ENCODE assay signal across 1 cellular context in genomic region chr10:100481462-100482081, GRCh38.
A peak's percentile ranks its signal among the peaks of the same experiment; 100 is the strongest.
TF ChIP-seq lines count a peak whose summit lies in the region.

No MANE protein-coding gene starts in this region.

TF ChIP-seq in H1, 55 proteins besides CTCF, POLR2A, EP300 and RAD21:
- TF ChIP-seq SIN3A (conservative IDR thresholded peaks at IDR 0.05 in 1 of 2, IDR thresholded peaks at IDR 0.05 in 1 of 2; ENCODE audit: low read depth in 1 of 2, low read length in 2 of 2) (0 out of 4 replicates have a peak, but pooled peaks of 1 of the 2 experiments have one; percentile 18), SIRT6 (IDR thresholded peaks at IDR 0.05; ENCODE audit: low read length) (no peak), MAX (IDR thresholded peaks at IDR 0.05) (peak; percentile 98), CHD2 (IDR thresholded peaks at IDR 0.05; ENCODE audit: low read length) (peak; percentile 73; the same call in 1 of the 2 replicates), E2F6 (IDR thresholded peaks at IDR 0.05) (peak; percentile 96), SP1 (IDR thresholded peaks at IDR 0.05; ENCODE audit: low read depth, low read length) (peak; percentile 85), RFX5 (IDR thresholded peaks at IDR 0.05; ENCODE audit: borderline replicate concordance, low read depth, low read length) (peak; percentile 99), CEBPB (IDR thresholded peaks at IDR 0.05; ENCODE audit: low read depth, low read length) (no peak), RNF2 (IDR thresholded peaks at IDR 0.05; ENCODE audit: borderline replicate concordance, low read depth, low read length, missing control alignments, poor library complexity, severe bottlenecking) (peak; percentile 40), CREB1 (IDR thresholded peaks at IDR 0.05) (peak; percentile 97), YY1 (IDR thresholded peaks at IDR 0.05; ENCODE audit: low read depth, low read length) (peak; percentile 71; the same call in 1 of the 2 replicates), ASH2L (IDR thresholded peaks at IDR 0.05; ENCODE audit: low read length) (no peak)
